ENCODE assay signal across 9 cellular contexts in genomic region chr10:72255977-72256729, GRCh38. TPM values are rescaled to one million over a fixed set of nuclear protein-coding genes. Genes with fewer than 3 reads are reported as not detected.
DNase-seq lines count a peak whose midpoint lies in the region; TF ChIP-seq lines count a peak whose summit lies in the region.
"Had no signal": no experiment of that assay in that cellular context is flagged by ENCODE, and none has a peak within 500 bp of the region (broad histone marks: within the 10 kb centered on the region; RNA-seq: fewer than 3 reads in every experiment).

No MANE protein-coding gene starts in this region.

- WGBS in trophoblast cell (ENCODE audit: extremely low coverage, insufficient coverage, insufficient read length), result no CpG with 5 or more reads among the region's 6 CpGs

- H3K23ac ChIP-seq in trophoblast cell (ENCODE audit: low read length), result no peak overlapping the region

- H4K91ac ChIP-seq in trophoblast cell (ENCODE audit: low read depth, low read length), result no peak overlapping the region

- peak; percentile 85 for DNase-seq in RPMI8226
- peak in 1 of 10 donors; percentile 40 for DNase-seq in dorsolateral prefrontal cortex
- no peak for DNase-seq in trophoblast cell
- DNase-seq in GF-D8 (lab: John Stamatoyannopoulos, UW), result no peak
- DNase-seq in GM20000 (ENCODE audit: low spot score), result no peak
- no peak for DNase-seq in stimulated activated CD8-positive, alpha-beta memory T cell treated with anti-CD3 and anti-CD28 coated beads, Interleukin-4, amount 100 ng/mL, for 48 hours
- DNase-seq in T-helper 9 cell, result no peak
- DNase-seq: activated CD4-positive, alpha-beta T cell treated with anti-CD3 and anti-CD28 coated beads, Interleukin-2, amount 50 U/mL, for 4 hours had no signal

- H4K8ac ChIP-seq in trophoblast cell (ENCODE audit: low read depth, low read length), result no peak overlapping the region

- H2AFZ ChIP-seq in trophoblast cell (ENCODE audit: insufficient read depth, low read length, poor library complexity), result no peak overlapping the region

- TF ChIP-seq CTCF in C4-2B (conservative IDR thresholded peaks at IDR 0.05), result no peak
- TF ChIP-seq CTCF in dorsolateral prefrontal cortex (IDR thresholded peaks at IDR 0.05 in 54 of 56, conservative IDR thresholded peaks at IDR 0.05 in 2 of 56; ENCODE audit: low read depth in 1 of 56, partially characterized antibody in 56 of 56), result peak in 1 of 56 donors; percentile 10
- TF ChIP-seq CTCF in GM20000 (IDR thresholded peaks at IDR 0.05; ENCODE audit: extremely low read depth, missing control alignments), result no peak

- no peak overlapping the region for H4K12ac ChIP-seq in trophoblast cell (ENCODE audit: low read depth, low read length)

- H3K4me2 ChIP-seq in trophoblast cell (ENCODE audit: low read length), result no peak overlapping the region

- peak overlapping the region; percentile 15 for H2BK12ac ChIP-seq in trophoblast cell (ENCODE audit: low read length)

- H2BK5ac ChIP-seq in trophoblast cell (ENCODE audit: low read depth, low read length, poor library complexity), result no peak overlapping the region

- H3K4ac ChIP-seq in trophoblast cell (ENCODE audit: low read depth, low read length), result no peak overlapping the region

- H2AK5ac ChIP-seq in trophoblast cell (ENCODE audit: low read length), result no peak overlapping the region

- H3K79me2 ChIP-seq in trophoblast cell (ENCODE audit: control insufficient read depth, insufficient read depth, low read length, poor library complexity), result peaks cover 4% of the 10 kb centered on the region

- H2BK120ac ChIP-seq in trophoblast cell (ENCODE audit: insufficient read depth, low read length, poor library complexity), result no peak overlapping the region

- H3K27me3 ChIP-seq in dorsolateral prefrontal cortex (no peaks in the 10 kb centered on the region), trophoblast cell (ENCODE audit: insufficient read depth, low read length) (no peaks in the 10 kb centered on the region)

- H3K9ac ChIP-seq in trophoblast cell (ENCODE audit: low read length), result no peak overlapping the region

- intact Hi-C loops in dorsolateral prefrontal cortex (cut with DNase I), result loop anchor here (1.0 to 5.0 kb wide), 3 partner anchors 17 to 76 kb away; partner anchors contain the start of gene DDIT4 (in 2 of the 2)

- H3K36me3 ChIP-seq in trophoblast cell (ENCODE audit: control insufficient read depth in 1 of 2, insufficient read depth in 2 of 2, low read length in 2 of 2), result no peaks in the 10 kb centered on the region

- no peaks in the 10 kb centered on the region for H3K9me3 ChIP-seq in trophoblast cell (ENCODE audit: insufficient read depth, low read depth, low read length)

- peaks cover 14 to 23% of the 10 kb centered on the region in 2 experiments for H3K4me1 ChIP-seq in trophoblast cell (ENCODE audit: control insufficient read depth in 1 of 2, insufficient read depth in 2 of 2, low read length in 2 of 2)

- peaks cover 21% of the 10 kb centered on the region for H3K79me1 ChIP-seq in trophoblast cell (ENCODE audit: low read length)

- H3K27ac ChIP-seq in C4-2B (peak overlapping the region; percentile 68), dorsolateral prefrontal cortex (peak overlapping the region; percentile 92 to 100 (median 99)), trophoblast cell (ENCODE audit: low read depth, low read length) (no peak overlapping the region)

- H3K4me3 ChIP-seq in dorsolateral prefrontal cortex (peak overlapping the region in 1 of 59 donors; percentile 22), trophoblast cell (ENCODE audit: low read depth, low read length) (no peak overlapping the region)

- H3K14ac ChIP-seq in trophoblast cell (ENCODE audit: low read length), result no peak overlapping the region

- H3K18ac ChIP-seq in trophoblast cell (ENCODE audit: low read length), result no peak overlapping the region

RNA-seq across cellular contexts. Expression of gene DDIT4, which starts 17.6 kb away (rescaled TPM):
- 100 to 1,000 TPM in 73 of 120 experiments, 10 to 100 TPM in 47; 33.5 to 407 (median 111) TPM for total RNA-seq in dorsolateral prefrontal cortex
- 175 and 178 TPM in 2 replicates for polyA plus RNA-seq in trophoblast cell (2013)

RNA-seq across cellular contexts. Expression of gene ASCC1, which starts 40.1 kb away (rescaled TPM):
- 10 to 100 TPM; 22.8 to 68.2 (median 40.7) TPM for total RNA-seq in dorsolateral prefrontal cortex
- 33.6 and 35.4 TPM in 2 replicates for polyA plus RNA-seq in trophoblast cell (2013)

RNA-seq across cellular contexts. Expression of gene ANAPC16, which starts 40.3 kb away (rescaled TPM):
- 10 to 100 TPM; 27.8 to 74.8 (median 40.9) TPM for total RNA-seq in dorsolateral prefrontal cortex
- polyA plus RNA-seq in trophoblast cell (2013), result 51.1 and 52.7 TPM in 2 replicates
